1 cellular context compared by ENCODE assay signal in the genomic region with DNA sequence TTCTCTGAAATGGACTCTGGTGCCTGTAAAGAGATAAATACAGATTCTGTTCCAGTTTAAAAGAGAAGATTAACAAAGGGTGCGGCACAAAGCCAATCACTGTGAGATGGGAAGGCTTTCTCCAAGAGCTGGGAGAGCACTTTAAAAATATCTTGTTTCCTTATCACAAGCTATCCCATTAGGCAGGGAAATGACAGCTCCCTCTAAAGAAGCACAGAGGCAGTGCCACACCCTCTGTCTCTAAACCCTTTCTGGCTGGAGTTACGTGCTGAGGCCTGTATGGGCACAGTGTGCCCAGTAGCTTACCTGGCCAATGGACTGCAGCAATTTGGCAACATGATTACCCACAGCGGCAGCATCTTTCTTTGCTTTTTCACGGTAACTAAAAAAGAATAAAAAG.
TF ChIP-seq lines count a peak whose summit lies in the region.

No MANE protein-coding gene starts in this region.

TF ChIP-seq in SK-N-SH treated with all-trans-retinoic acid at 6 μM for 48 hours, 23 proteins besides CTCF, POLR2A, EP300 and RAD21 (continued from another document):
- TF ChIP-seq, protein P1, sequence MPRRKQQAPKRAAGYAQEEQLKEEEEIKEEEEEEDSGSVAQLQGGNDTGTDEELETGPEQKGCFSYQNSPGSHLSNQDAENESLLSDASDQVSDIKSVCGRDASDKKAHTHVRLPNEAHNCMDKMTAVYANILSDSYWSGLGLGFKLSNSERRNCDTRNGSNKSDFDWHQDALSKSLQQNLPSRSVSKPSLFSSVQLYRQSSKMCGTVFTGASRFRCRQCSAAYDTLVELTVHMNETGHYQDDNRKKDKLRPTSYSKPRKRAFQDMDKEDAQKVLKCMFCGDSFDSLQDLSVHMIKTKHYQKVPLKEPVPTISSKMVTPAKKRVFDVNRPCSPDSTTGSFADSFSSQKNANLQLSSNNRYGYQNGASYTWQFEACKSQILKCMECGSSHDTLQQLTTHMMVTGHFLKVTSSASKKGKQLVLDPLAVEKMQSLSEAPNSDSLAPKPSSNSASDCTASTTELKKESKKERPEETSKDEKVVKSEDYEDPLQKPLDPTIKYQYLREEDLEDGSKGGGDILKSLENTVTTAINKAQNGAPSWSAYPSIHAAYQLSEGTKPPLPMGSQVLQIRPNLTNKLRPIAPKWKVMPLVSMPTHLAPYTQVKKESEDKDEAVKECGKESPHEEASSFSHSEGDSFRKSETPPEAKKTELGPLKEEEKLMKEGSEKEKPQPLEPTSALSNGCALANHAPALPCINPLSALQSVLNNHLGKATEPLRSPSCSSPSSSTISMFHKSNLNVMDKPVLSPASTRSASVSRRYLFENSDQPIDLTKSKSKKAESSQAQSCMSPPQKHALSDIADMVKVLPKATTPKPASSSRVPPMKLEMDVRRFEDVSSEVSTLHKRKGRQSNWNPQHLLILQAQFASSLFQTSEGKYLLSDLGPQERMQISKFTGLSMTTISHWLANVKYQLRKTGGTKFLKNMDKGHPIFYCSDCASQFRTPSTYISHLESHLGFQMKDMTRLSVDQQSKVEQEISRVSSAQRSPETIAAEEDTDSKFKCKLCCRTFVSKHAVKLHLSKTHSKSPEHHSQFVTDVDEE (CRISPR knock-in tag; IDR thresholded peaks at IDR 0.05) = no peak
